In the genomic region with DNA sequence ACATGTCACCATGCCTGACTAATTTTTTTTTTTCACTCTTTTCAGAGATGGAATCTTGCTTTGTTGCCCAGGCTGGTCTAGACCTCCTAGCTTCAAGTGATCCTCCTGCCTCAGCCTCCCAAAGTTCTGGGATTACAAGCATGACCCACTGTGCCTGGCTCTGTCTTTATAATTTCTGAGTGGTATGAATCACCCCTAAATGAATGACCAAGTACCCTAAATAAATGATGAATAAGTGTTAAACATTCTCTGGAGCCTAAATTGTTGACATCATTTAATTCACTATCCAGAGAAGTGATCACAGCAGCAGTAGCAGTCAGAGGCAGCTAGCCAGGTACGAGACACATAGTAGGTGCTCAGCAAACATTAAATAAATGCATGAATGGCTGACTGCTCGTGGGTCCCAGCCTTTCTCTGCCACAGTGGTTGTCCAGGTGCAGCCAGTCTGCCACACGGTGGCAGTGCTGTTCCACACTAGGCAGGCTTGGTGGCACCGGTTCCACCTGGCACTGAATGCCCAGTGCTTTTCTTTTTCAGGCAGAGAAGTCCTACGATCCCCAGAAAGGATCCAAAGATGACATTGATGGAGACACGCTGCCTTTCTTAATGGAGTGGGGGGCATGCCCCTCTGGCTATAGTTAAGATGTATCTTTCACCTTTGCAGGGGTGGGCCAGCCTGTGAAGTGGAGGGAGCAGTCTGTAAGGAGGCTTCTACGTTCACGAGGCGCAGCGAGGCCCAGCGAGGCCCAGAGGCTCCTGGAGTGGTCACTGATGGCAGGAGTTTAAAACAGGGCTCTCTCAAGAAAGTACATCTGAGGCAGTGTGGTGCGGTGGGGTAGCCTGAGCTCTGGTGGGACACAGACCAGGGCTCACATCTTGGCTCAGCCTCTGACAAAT, we compare ENCODE assay signal across 1 cellular context.
TF ChIP-seq lines count a peak whose summit lies in the region.

No MANE protein-coding gene starts in this region.

TF ChIP-seq in GM23338, 12 proteins besides CTCF, POLR2A, EP300 and RAD21 (continued from another document):
- TF ChIP-seq, protein P1, sequence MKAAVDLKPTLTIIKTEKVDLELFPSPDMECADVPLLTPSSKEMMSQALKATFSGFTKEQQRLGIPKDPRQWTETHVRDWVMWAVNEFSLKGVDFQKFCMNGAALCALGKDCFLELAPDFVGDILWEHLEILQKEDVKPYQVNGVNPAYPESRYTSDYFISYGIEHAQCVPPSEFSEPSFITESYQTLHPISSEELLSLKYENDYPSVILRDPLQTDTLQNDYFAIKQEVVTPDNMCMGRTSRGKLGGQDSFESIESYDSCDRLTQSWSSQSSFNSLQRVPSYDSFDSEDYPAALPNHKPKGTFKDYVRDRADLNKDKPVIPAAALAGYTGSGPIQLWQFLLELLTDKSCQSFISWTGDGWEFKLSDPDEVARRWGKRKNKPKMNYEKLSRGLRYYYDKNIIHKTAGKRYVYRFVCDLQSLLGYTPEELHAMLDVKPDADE (IDR thresholded peaks at IDR 0.05): no peak
- TF ChIP-seq JUNB (IDR thresholded peaks at IDR 0.05; ENCODE audit: unreplicated experiment): no peak
